Comparison of ENCODE assay signal across 22 cellular contexts in the genomic region with DNA sequence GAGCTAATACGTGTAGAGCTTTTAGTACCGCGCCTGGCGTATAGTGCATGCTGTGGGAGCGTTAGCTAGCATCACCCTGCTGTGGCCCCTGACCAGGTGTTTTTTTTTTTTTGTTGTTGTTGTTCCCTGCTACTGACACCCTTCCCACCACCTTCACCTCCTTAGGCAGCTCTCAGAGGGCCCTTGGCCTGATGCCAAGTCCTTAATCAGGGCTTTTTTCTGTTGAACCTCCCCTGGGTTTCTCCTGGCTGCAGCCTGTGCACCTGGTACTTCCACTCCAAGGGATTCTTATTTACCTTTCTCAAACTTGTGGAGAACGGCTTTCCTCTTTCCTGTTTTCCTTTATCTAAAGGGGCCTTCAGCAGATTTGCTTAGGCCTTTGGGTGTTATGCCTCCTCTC. TPM values are rescaled to one million over a fixed set of nuclear protein-coding genes. Genes with fewer than 3 reads are reported as not detected.
A peak's percentile ranks its signal among the peaks of the same experiment; 100 is the strongest.
DNase-seq lines count a peak whose midpoint lies in the region; ATAC-seq, FAIRE-seq and TF ChIP-seq lines count a peak whose summit lies in the region.
"Had no signal": no experiment of that assay in that cellular context is flagged by ENCODE, and none has a peak within 500 bp of the region (broad histone marks: within the 10 kb centered on the region; RNA-seq: fewer than 3 reads in every experiment).

No MANE protein-coding gene starts in this region.

- H3K27ac ChIP-seq in HepG2 (ENCODE audit: extremely low read length, insufficient read depth, low read length), result no peak overlapping the region
- H3K27ac ChIP-seq in right lobe of liver, result no peak overlapping the region
- H3K27ac ChIP-seq in thyroid gland, result no peak overlapping the region
- H3K27ac ChIP-seq: heart left ventricle, transverse colon had no signal

- intact Hi-C loops in HepG2 (cut with micrococcal nuclease; ENCODE audit: unreplicated experiment), result no loop called here
- intact Hi-C loops in right lobe of liver (cut with DNase I), result no loop called here
- intact Hi-C loops in thyroid gland (cut with DNase I), result no loop called here

- no peaks in the 10 kb centered on the region for H3K36me3 ChIP-seq in HepG2 (replicated peaks in 1 of 2; ENCODE audit: control insufficient read depth in 1 of 2, insufficient read depth in 2 of 2, low read length in 2 of 2)
- no peaks in the 10 kb centered on the region for H3K36me3 ChIP-seq in right lobe of liver
- H3K36me3 ChIP-seq in thyroid gland, result no peaks in the 10 kb centered on the region
- H3K36me3 ChIP-seq: heart left ventricle, transverse colon had no signal

- POLR2A ChIA-PET in HepG2 (lab: Yijun Ruan, JAX), result no interaction called here

- in situ Hi-C loops in HepG2 (cut with HindIII; ENCODE audit: extremely low pct_ligation_motif_present, low pct_unique_long_range_greater_than_20kb), result no loop called here

- no peak overlapping the region for H3K4me2 ChIP-seq in HepG2 (ENCODE audit: low read depth, low read length)

- H3K9ac ChIP-seq in HepG2 (ENCODE audit: insufficient read depth, low read depth, low read length), result no peak overlapping the region

- H3K36me3 Mint-ChIP-seq in stimulated activated memory B cell treated with anti-CD40 and anti-IgM and Interleukin-4, amounts not matched to agents 10 μg/mL and 1 μg/mL and 100 μg/mL, for 72 hours, result no peaks in the 10 kb centered on the region
- H3K36me3 Mint-ChIP-seq: activated naive CD8-positive, alpha-beta T cell treated with anti-CD3 and anti-CD28 coated beads, Interleukin-2, amount 10 ng/mL, durations not matched to agents 7 days and 5 days had no signal

- no TSS peak for BruUV-seq in HepG2 (replicated peaks; lab: Mats Ljungman, UMichigan)

- no peaks in the 10 kb centered on the region for H4K20me1 ChIP-seq in HepG2 (ENCODE audit: insufficient read depth, low read length)

- TF ChIP-seq CTCF in HepG2 (CRISPR knock-in tag; IDR thresholded peaks at IDR 0.05) (no peak), right lobe of liver (IDR thresholded peaks at IDR 0.05) (no peak), thyroid gland (IDR thresholded peaks at IDR 0.05) (no peak)

- 66% methylated on average over 6 of the region's 6 CpGs for WGBS in HepG2 (ENCODE audit: low lambda C conversion rate)
- 86% methylated on average over 6 of the region's 6 CpGs for WGBS in right lobe of liver (ENCODE audit: insufficient coverage, low coverage, low lambda C conversion rate, missing lambda C conversion rate)
- WGBS in thyroid gland, 2 donors, result 59 to 66% methylated on average over 6 of the region's 6 CpGs

- TF ChIP-seq POLR2A in HepG2 (IDR thresholded peaks at IDR 0.05; ENCODE audit: insufficient read depth in 1 of 2, low read depth in 2 of 2, low read length in 2 of 2) (no peak), right lobe of liver (IDR thresholded peaks at IDR 0.05) (no peak), thyroid gland (IDR thresholded peaks at IDR 0.05) (no peak)

- H3K9me3 Mint-ChIP-seq in stimulated activated memory B cell treated with anti-CD40 and anti-IgM and Interleukin-4, amounts not matched to agents 10 μg/mL and 1 μg/mL and 100 μg/mL, for 72 hours, result no peaks in the 10 kb centered on the region
- H3K9me3 Mint-ChIP-seq: activated CD4-positive, alpha-beta memory T cell treated with anti-CD3 and anti-CD28 coated beads, Interleukin-2, amount 10 ng/mL, durations not matched to agents 7 days and 5 days; activated naive CD8-positive, alpha-beta T cell treated with anti-CD3 and anti-CD28 coated beads, Interleukin-2, amount 10 ng/mL, durations not matched to agents 7 days and 5 days; stimulated activated naive CD8-positive, alpha-beta T cell treated with anti-CD3 and anti-CD28 coated beads, Interleukin-15, amount 100 ng/mL, for 72 hours had no signal

- ATAC-seq in HepG2 (no peak), right lobe of liver (no peak), HG02840 (IDR thresholded peaks at IDR 0.05; ENCODE audit: low FRiP score, unreplicated experiment) (no peak)
- peak; percentile 5 for ATAC-seq in stimulated activated memory B cell treated with anti-CD40 and anti-IgM and Interleukin-4, amounts not matched to agents 10 μg/mL and 1 μg/mL and 100 μg/mL, for 72 hours
- ATAC-seq: activated CD4-positive, CD25-positive, alpha-beta regulatory T cell treated with anti-CD3 and anti-CD28 coated beads, Interleukin-2, amount 50 U/mL, for 24 hours; PC-3; stimulated activated naive CD8-positive, alpha-beta T cell treated with anti-CD3 and anti-CD28 coated beads, Interleukin-15, amount 100 ng/mL, for 72 hours had no signal

- no peak overlapping the region for H3K4me3 Mint-ChIP-seq in stimulated activated memory B cell treated with anti-CD40 and anti-IgM and Interleukin-4, amounts not matched to agents 10 μg/mL and 1 μg/mL and 100 μg/mL, for 72 hours
- H3K4me3 Mint-ChIP-seq: activated CD4-positive, alpha-beta memory T cell treated with anti-CD3 and anti-CD28 coated beads, Interleukin-2, amount 10 ng/mL, durations not matched to agents 7 days and 5 days; activated naive CD8-positive, alpha-beta T cell treated with anti-CD3 and anti-CD28 coated beads, Interleukin-2, amount 10 ng/mL, durations not matched to agents 7 days and 5 days; stimulated activated naive CD8-positive, alpha-beta T cell treated with anti-CD3 and anti-CD28 coated beads, Interleukin-15, amount 100 ng/mL, for 72 hours had no signal

- H3K27ac Mint-ChIP-seq in stimulated activated memory B cell treated with anti-CD40 and anti-IgM and Interleukin-4, amounts not matched to agents 10 μg/mL and 1 μg/mL and 100 μg/mL, for 72 hours, result no peak overlapping the region
- H3K27ac Mint-ChIP-seq: activated CD4-positive, alpha-beta memory T cell treated with anti-CD3 and anti-CD28 coated beads, Interleukin-2, amount 10 ng/mL, durations not matched to agents 7 days and 5 days; activated naive CD8-positive, alpha-beta T cell treated with anti-CD3 and anti-CD28 coated beads, Interleukin-2, amount 10 ng/mL, durations not matched to agents 7 days and 5 days; progenitor cell of endocrine pancreas had no signal

- H3K4me1 ChIP-seq in HepG2 (ENCODE audit: insufficient read depth, low read length), result no peaks in the 10 kb centered on the region
- H3K4me1 ChIP-seq in right lobe of liver, result no peaks in the 10 kb centered on the region
- H3K4me1 ChIP-seq in thyroid gland, result no peaks in the 10 kb centered on the region
- H3K4me1 ChIP-seq: transverse colon had no signal

- H3K79me2 ChIP-seq in HepG2 (ENCODE audit: insufficient read depth, low read length), result no peaks in the 10 kb centered on the region

- no peak for TF ChIP-seq RAD21 in HepG2 (CRISPR knock-in tag; IDR thresholded peaks at IDR 0.05)

- H3K4me3 ChIP-seq in HepG2 (replicated peaks in 1 of 3; ENCODE audit: insufficient read depth in 1 of 3, low read depth in 2 of 3, low read length in 3 of 3), result no peak overlapping the region
- H3K4me3 ChIP-seq in right lobe of liver, result no peak overlapping the region
- H3K4me3 ChIP-seq in thyroid gland (replicated peaks in 1 of 3), result no peak overlapping the region
- H3K4me3 ChIP-seq: heart left ventricle, transverse colon had no signal

- H3K4me1 Mint-ChIP-seq in stimulated activated memory B cell treated with anti-CD40 and anti-IgM and Interleukin-4, amounts not matched to agents 10 μg/mL and 1 μg/mL and 100 μg/mL, for 72 hours, result no peaks in the 10 kb centered on the region
- H3K4me1 Mint-ChIP-seq: activated CD4-positive, alpha-beta memory T cell treated with anti-CD3 and anti-CD28 coated beads, Interleukin-2, amount 10 ng/mL, durations not matched to agents 7 days and 5 days; activated naive CD8-positive, alpha-beta T cell treated with anti-CD3 and anti-CD28 coated beads, Interleukin-2, amount 10 ng/mL, durations not matched to agents 7 days and 5 days; stimulated activated naive CD8-positive, alpha-beta T cell treated with anti-CD3 and anti-CD28 coated beads, Interleukin-15, amount 100 ng/mL, for 72 hours had no signal

- FAIRE-seq in HepG2 (lab: Jason Lieb, UNC), result no peak

- CTCF ChIA-PET in HepG2 (lab: Yijun Ruan, JAX; ENCODE audit: low intra/inter-chr PET ratio, low total read pairs), result no interaction called here

- no peaks in the 10 kb centered on the region for H3K9me3 ChIP-seq in HepG2 (ENCODE audit: low read length)
- H3K9me3 ChIP-seq in right lobe of liver, result no peaks in the 10 kb centered on the region
- no peaks in the 10 kb centered on the region for H3K9me3 ChIP-seq in thyroid gland
- H3K9me3 ChIP-seq: heart left ventricle, transverse colon had no signal

- H3K27me3 ChIP-seq in HepG2 (ENCODE audit: control insufficient read depth in 1 of 2, insufficient read depth in 2 of 2, low read length in 2 of 2) (peaks cover 2 to 19% of the 10 kb centered on the region in 2 experiments; a peak in 2 of 5 replicates), right lobe of liver (no peaks in the 10 kb centered on the region), thyroid gland (no peaks in the 10 kb centered on the region)

- peaks cover 9% of the 10 kb centered on the region for H3K27me3 Mint-ChIP-seq in stimulated activated memory B cell treated with anti-CD40 and anti-IgM and Interleukin-4, amounts not matched to agents 10 μg/mL and 1 μg/mL and 100 μg/mL, for 72 hours

- H2AFZ ChIP-seq in HepG2 (ENCODE audit: low read length), result no peak overlapping the region

- TF ChIP-seq EP300 in HepG2 (IDR thresholded peaks at IDR 0.05; ENCODE audit: low read depth in 2 of 2, low read length in 2 of 2), result no peak
- no peak for TF ChIP-seq EP300 in HepG2 (CRISPR knock-in tag; IDR thresholded peaks at IDR 0.05; ENCODE audit: borderline replicate concordance)

- DNase-seq in HepG2 (ENCODE audit: low spot score) (no peak), right lobe of liver (no peak), NCI-H187 treated with DMSO at 0.1 percent for 48 hours (lab: John Stamatoyannopoulos, UW) (peak; percentile 57), NCI-H774 (lab: John Stamatoyannopoulos, UW) (peak; percentile 11), kidney glomerular epithelial cell (lab: John Stamatoyannopoulos, UW) (no peak), thyroid gland (no peak)
- DNase-seq: activated CD4-positive, alpha-beta memory T cell treated with anti-CD3 and anti-CD28 coated beads, Interleukin-2, amount 10 ng/mL, durations not matched to agents 7 days and 5 days; activated effector memory CD4-positive, alpha-beta T cell treated with Interleukin-2 at 50 U/mL for 16 hours; activated naive CD8-positive, alpha-beta T cell treated with anti-CD3 and anti-CD28 coated beads, Interleukin-2, amount 10 ng/mL, durations not matched to agents 7 days and 5 days; cerebellar nuclear complex; HCEC 1CT; heart left ventricle; IMR-90; mammary epithelial cell; NCI-H1930; PC-3; stimulated activated naive CD8-positive, alpha-beta T cell treated with anti-CD3 and anti-CD28 coated beads, Interleukin-15, amount 100 ng/mL, for 72 hours; transverse colon had no signal

RNA-seq across cellular contexts. Expression of gene SLC7A14, which starts 53.3 kb away (rescaled TPM):
- total RNA-seq in HepG2 (2016; rRNA removed; fragmentation: Illumina TruSeq; extraction: Trizol) (not detected in 2 replicates), right lobe of liver (under 1 TPM in 2 of 6 experiments, not detected in 4; 0.05 to 0.11 TPM), thyroid gland (under 1 TPM in 3 of 4 donors, not detected in 1; 0.11 to 0.34 (median 0.13) TPM)
- not detected in 2 replicates for total RNA-seq in HepG2 (2016; cell fraction: cytosol; rRNA removed; fragmentation: Illumina TruSeq; extraction: Trizol; ENCODE audit: low read depth)
- not detected in 2 replicates for total RNA-seq in HepG2 (2016; cell fraction: insoluble cytoplasmic fraction; rRNA removed; fragmentation: Illumina TruSeq; extraction: Trizol)
- not detected in 2 replicates for total RNA-seq in HepG2 (2016; cell fraction: membrane; rRNA removed; fragmentation: Illumina TruSeq; extraction: Trizol)
- not detected in 2 replicates for total RNA-seq in HepG2 (2016; cell fraction: nucleus; rRNA removed; fragmentation: Illumina TruSeq; extraction: Trizol)
- not detected in 2 replicates for polyA plus RNA-seq in HepG2 (2011; rRNA removed)
- polyA plus RNA-seq in HepG2 (2011; cell fraction: cytosol; rRNA removed), result not detected in 2 replicates
- polyA plus RNA-seq in HepG2 (2011; cell fraction: nucleus; rRNA removed), result not detected in 2 replicates
- polyA plus RNA-seq in HepG2 (2012), result not detected in 2 replicates
- not detected in 2 replicates for polyA plus RNA-seq in HepG2 (2016; cell fraction: cytosol; fragmentation: Illumina TruSeq; extraction: Trizol; ENCODE audit: low read depth)
- polyA plus RNA-seq in HepG2 (2016; cell fraction: insoluble cytoplasmic fraction; fragmentation: Illumina TruSeq; extraction: Trizol; ENCODE audit: low read depth), result not detected in 2 replicates
- polyA plus RNA-seq in HepG2 (2016; cell fraction: membrane; fragmentation: Illumina TruSeq; extraction: Trizol; ENCODE audit: low read depth), result not detected in 2 replicates
- not detected in 2 replicates for polyA plus RNA-seq in HepG2 (2016; cell fraction: nucleus; fragmentation: Illumina TruSeq; extraction: Trizol; ENCODE audit: insufficient read depth, low read depth)
- polyA minus RNA-seq in HepG2 (2011; rRNA and poly(A)+ RNA removed; ENCODE audit: low replicate concordance), result 0.02 TPM in 1 of 2 replicates, not detected in the other
- not detected in 2 replicates for polyA minus RNA-seq in HepG2 (2011; cell fraction: cytosol; rRNA and poly(A)+ RNA removed)
- not detected in 2 replicates for polyA minus RNA-seq in HepG2 (2011; cell fraction: nucleus; rRNA and poly(A)+ RNA removed)
- total RNA-seq: activated CD4-positive, alpha-beta memory T cell treated with anti-CD3 and anti-CD28 coated beads, Interleukin-2, amount 10 ng/mL, durations not matched to agents 7 days and 5 days; activated naive CD8-positive, alpha-beta T cell treated with anti-CD3 and anti-CD28 coated beads, Interleukin-2, amount 10 ng/mL, durations not matched to agents 7 days and 5 days; PC-3 had no signal
- polyA plus RNA-seq: heart left ventricle, mammary epithelial cell had no signal

Comparison
In these comparisons a context has a peak if more than half of its experiments do, and no peak if none do; other contexts are left out.
1. DNase-seq: peak in NCI-H187 treated with DMSO at 0.1 percent for 48 hours (single experiment) and NCI-H774 (single experiment); none in HepG2 (single experiment), right lobe of liver (0 of 3), kidney glomerular epithelial cell (single experiment) and thyroid gland (0 of 2).